ENCODE assay signal across 10 cellular contexts in genomic region chr20:25254986-25255680, GRCh38. TPM values are rescaled to one million over a fixed set of nuclear protein-coding genes. Genes with fewer than 3 reads are reported as not detected.
DNase-seq lines count a peak whose midpoint lies in the region; ATAC-seq and TF ChIP-seq lines count a peak whose summit lies in the region.
"Had no signal": no experiment of that assay in that cellular context is flagged by ENCODE, and none has a peak within 500 bp of the region (broad histone marks: within the 10 kb centered on the region; RNA-seq: fewer than 3 reads in every experiment).

No MANE protein-coding gene starts in this region.

- H3K36me3 ChIP-seq in HCT116 (ENCODE audit: control insufficient read depth in 1 of 2, insufficient read depth in 2 of 2, low read length in 2 of 2) (peaks cover 0 to 4% of the 10 kb centered on the region in 2 experiments; a peak in 1 of 4 replicates), skeletal muscle satellite cell (ENCODE audit: insufficient read depth, low read length) (peaks cover 65% of the 10 kb centered on the region)
- H3K36me3 ChIP-seq in CD4-positive, alpha-beta memory T cell (ENCODE audit: insufficient read depth, low read length), result no peaks in the 10 kb centered on the region

- no peaks in the 10 kb centered on the region for H3K9me3 Mint-ChIP-seq in MCF 10A (ENCODE audit: unreplicated experiment)
- H3K9me3 Mint-ChIP-seq in CD4-positive, alpha-beta memory T cell, result no peaks in the 10 kb centered on the region

- peaks cover 43% of the 10 kb centered on the region for H3K4me1 Mint-ChIP-seq in MCF 10A (ENCODE audit: insufficient read depth, unreplicated experiment)
- peaks cover 13 to 45% (median 27%) of the 10 kb centered on the region in 4 donors for H3K4me1 Mint-ChIP-seq in CD4-positive, alpha-beta memory T cell

- peak; percentile 66 for ATAC-seq in HCT116
- ATAC-seq in HG03439 (IDR thresholded peaks at IDR 0.05; ENCODE audit: unreplicated experiment), result no peak
- ATAC-seq in HG02763 (IDR thresholded peaks at IDR 0.05; ENCODE audit: unreplicated experiment), result no peak
- ATAC-seq: activated CD4-positive, alpha-beta T cell treated with anti-CD3 and anti-CD28 coated beads for 36 hours had no signal

- H3K4me3 ChIP-seq in HCT116 (replicated peaks in 1 of 2; ENCODE audit: low read depth in 1 of 2, low read length in 2 of 2), result no peak overlapping the region
- H3K4me3 ChIP-seq in skeletal muscle satellite cell (ENCODE audit: low read length), result no peak overlapping the region
- H3K4me3 ChIP-seq in CD4-positive, alpha-beta memory T cell (ENCODE audit: low read length in 2 of 2), result no peak overlapping the region

- no peak for TF ChIP-seq CTCF in HCT116 (IDR thresholded peaks at IDR 0.05 in 2 of 3, conservative IDR thresholded peaks at IDR 0.05 in 1 of 3; ENCODE audit: borderline replicate concordance in 1 of 3, insufficient read depth in 1 of 3, low read depth in 2 of 3, low read length in 2 of 3)
- peak; percentile 15 for TF ChIP-seq CTCF in MCF 10A (IDR thresholded peaks at IDR 0.05; ENCODE audit: unreplicated experiment)

- CTCF ChIA-PET in HCT116 (lab: Charles Lee) (no interaction called here), MCF 10A (lab: Yijun Ruan, JAX) (interaction anchor here (0.6 to 2.4 kb wide), 17 partner anchors 9 to 690 kb away, joined by 3 to 14 read pairs (median 5); no protein-coding TSS in a partner anchor)
- CTCF ChIA-PET in CD4-positive, alpha-beta memory T cell (lab: Charles Lee; ENCODE audit: partially characterized antibody), result no interaction called here

- H3K9me2 ChIP-seq in HCT116 (ENCODE audit: insufficient read depth), result no peaks in the 10 kb centered on the region

- POLR2A ChIA-PET in HCT116 (lab: Charles Lee), result interaction anchor here (1.1 kb wide), 1 partner anchor 9 kb away, joined by 3 read pairs; no protein-coding TSS in a partner anchor
- POLR2A ChIA-PET in MCF 10A (lab: Yijun Ruan, JAX), result interaction anchor here (0.6 to 15.4 kb wide), 28 partner anchors 8 to 1122 kb away, joined by 3 to 517 read pairs (median 5); partner anchors contain the start of genes APMAP, ENTPD6, GINS1 and PYGB
- POLR2A ChIA-PET in CD4-positive, alpha-beta memory T cell (lab: Charles Lee; ENCODE audit: partially characterized antibody), result interaction anchor here (0.9 kb wide), 1 partner anchor 198 kb away, joined by 3 read pairs; the partner anchor contains the start of gene ACSS1

- H3K4me1 ChIP-seq in HCT116 (ENCODE audit: control insufficient read depth in 1 of 2, insufficient read depth in 2 of 2, low read length in 2 of 2), result peaks cover 29 to 32% of the 10 kb centered on the region in 2 experiments
- H3K4me1 ChIP-seq in skeletal muscle satellite cell (ENCODE audit: control insufficient read depth, insufficient read depth, low read length), result peaks cover 61% of the 10 kb centered on the region
- peaks cover 10% of the 10 kb centered on the region for H3K4me1 ChIP-seq in CD4-positive, alpha-beta memory T cell (ENCODE audit: insufficient read depth, low read length)

- peaks cover 67% of the 10 kb centered on the region for H3K79me2 ChIP-seq in HCT116 (ENCODE audit: insufficient read depth, low read length)

- H3K9me3 ChIP-seq in HCT116 (ENCODE audit: control insufficient read depth in 1 of 2, insufficient read depth in 1 of 2, low read depth in 1 of 2, low read length in 2 of 2), result no peaks in the 10 kb centered on the region
- no peaks in the 10 kb centered on the region for H3K9me3 ChIP-seq in skeletal muscle satellite cell (replicated peaks; ENCODE audit: low read length)
- no peaks in the 10 kb centered on the region for H3K9me3 ChIP-seq in CD4-positive, alpha-beta memory T cell (ENCODE audit: control insufficient read depth in 1 of 2, low read length in 2 of 2)

- H3K27me3 Mint-ChIP-seq in MCF 10A (ENCODE audit: insufficient read depth, unreplicated experiment), result no peaks in the 10 kb centered on the region
- no peaks in the 10 kb centered on the region for H3K27me3 Mint-ChIP-seq in CD4-positive, alpha-beta memory T cell
- H3K27me3 Mint-ChIP-seq: activated CD4-positive, alpha-beta T cell treated with anti-CD3 and anti-CD28 coated beads for 36 hours had no signal

- no peak for TF ChIP-seq RAD21 in HCT116 (IDR thresholded peaks at IDR 0.05; ENCODE audit: low read depth)

- intact Hi-C loops in HCT116 (cut with micrococcal nuclease) (loop anchor here (10.0 kb wide), 1 partner anchor 50 kb away; no protein-coding TSS in a partner anchor), MCF 10A (cut with micrococcal nuclease) (loop anchor here (5.0 kb wide), 1 partner anchor 142 kb away; no protein-coding TSS in a partner anchor)
- intact Hi-C loops in CD4-positive, alpha-beta memory T cell (cut with micrococcal nuclease), result no loop called here

- DNase-seq in HCT116 (ENCODE audit: low read depth, low spot score), result no peak
- peak; percentile 68 for DNase-seq in MCF 10A (ENCODE audit: unreplicated experiment)
- DNase-seq in kidney tubule cell (ENCODE audit: low spot score), result peak; percentile 73
- no peak for DNase-seq in CD4-positive, alpha-beta memory T cell
- no peak for DNase-seq in NCI-H1436 treated with DMSO at 0.1 percent for 48 hours (lab: John Stamatoyannopoulos, UW)
- DNase-seq: activated CD4-positive, alpha-beta T cell treated with anti-CD3 and anti-CD28 coated beads for 36 hours had no signal

- no peaks in the 10 kb centered on the region for H4K20me1 ChIP-seq in HCT116 (ENCODE audit: insufficient read depth)

- no peak overlapping the region for H2AFZ ChIP-seq in HCT116 (ENCODE audit: low read depth, low read length, poor library complexity, severe bottlenecking)

- RAD21 ChIA-PET in HCT116 (lab: Charles Lee; ENCODE audit: low non-redundant PET in 1 of 2, low total read pairs in 2 of 2, uncharacterized antibody in 2 of 2, unreplicated experiment in 2 of 2), result no interaction called here

- peak overlapping the region; percentile 87 for H3K27ac Mint-ChIP-seq in MCF 10A (ENCODE audit: low read depth, unreplicated experiment)
- peak overlapping the region in 1 of 7 donors; percentile 29 for H3K27ac Mint-ChIP-seq in CD4-positive, alpha-beta memory T cell

- H3K27me3 ChIP-seq in HCT116 (ENCODE audit: insufficient read depth, low read length) (no peaks in the 10 kb centered on the region), skeletal muscle satellite cell (ENCODE audit: control insufficient read depth, insufficient read depth, low read length) (no peaks in the 10 kb centered on the region)
- H3K27me3 ChIP-seq in CD4-positive, alpha-beta memory T cell (ENCODE audit: insufficient read depth, low read length), result no peaks in the 10 kb centered on the region

- peaks cover 87% of the 10 kb centered on the region for H3K36me3 Mint-ChIP-seq in MCF 10A (ENCODE audit: insufficient read depth, unreplicated experiment)
- peaks cover 13 to 19% of the 10 kb centered on the region in 2 donors for H3K36me3 Mint-ChIP-seq in CD4-positive, alpha-beta memory T cell

- TF ChIP-seq POLR2A in HCT116 (IDR thresholded peaks at IDR 0.05; ENCODE audit: borderline replicate concordance, extremely low read depth, insufficient read depth, insufficient read length), result no peak

- H3K9ac ChIP-seq in HCT116 (ENCODE audit: low read length) (no peak overlapping the region), skeletal muscle satellite cell (ENCODE audit: low read depth, low read length) (peak overlapping the region; percentile 25)

- no peak overlapping the region for H3K27ac ChIP-seq in HCT116 (ENCODE audit: low read depth, low read length)
- H3K27ac ChIP-seq in CD4-positive, alpha-beta memory T cell (ENCODE audit: low read depth, low read length), result no peak overlapping the region

- BruUV-seq in HCT116 (replicated peaks; lab: Mats Ljungman, UMichigan) (no TSS peak), MCF 10A (replicated peaks; lab: Mats Ljungman, UMichigan) (no TSS peak)

- no peak overlapping the region for H3K4me2 ChIP-seq in HCT116 (ENCODE audit: low read length)
- peak overlapping the region; percentile 13 for H3K4me2 ChIP-seq in skeletal muscle satellite cell (ENCODE audit: low read length)

- H3K4me3 Mint-ChIP-seq in MCF 10A (ENCODE audit: unreplicated experiment), result peak overlapping the region; percentile 93
- no peak overlapping the region for H3K4me3 Mint-ChIP-seq in CD4-positive, alpha-beta memory T cell
- H3K4me3 Mint-ChIP-seq: activated CD4-positive, alpha-beta T cell treated with anti-CD3 and anti-CD28 coated beads for 36 hours; nephron had no signal

TF ChIP-seq in HCT116, 20 proteins besides CTCF, POLR2A, EP300 and RAD21:
- TF ChIP-seq ATF3 (IDR thresholded peaks at IDR 0.05) (no peak), SRF (IDR thresholded peaks at IDR 0.05; ENCODE audit: low read depth) (no peak), EGR1 (IDR thresholded peaks at IDR 0.05; ENCODE audit: low read depth) (no peak), SP1 (IDR thresholded peaks at IDR 0.05; ENCODE audit: low read depth) (no peak)

RNA-seq across cellular contexts. Expression of gene PYGB, which starts 7.2 kb away (rescaled TPM):
- total RNA-seq in HCT116 (2021; ENCODE audit: unreplicated experiment), result 87.8 TPM
- 108 TPM in 2 replicates for polyA plus RNA-seq in HCT116 (2012)
- total RNA-seq in MCF 10A (2022), result 375 and 435 TPM in 2 replicates
- 414 and 533 TPM in 2 replicates for total RNA-seq in skeletal muscle satellite cell (2012; rRNA removed)
- 10 to 100 TPM; 34.0 to 35.6 TPM for total RNA-seq in CD4-positive, alpha-beta memory T cell
- polyA plus RNA-seq in CD4-positive, alpha-beta memory T cell, result 10 to 100 TPM; 28.3 to 34.3 TPM

RNA-seq across cellular contexts. Expression of gene ENTPD6, which starts 59.6 kb away (rescaled TPM):
- total RNA-seq in HCT116 (2021; ENCODE audit: unreplicated experiment) (89.2 TPM), MCF 10A (2022) (98.0 and 99.5 TPM in 2 replicates)
- 85.5 and 101 TPM in 2 replicates for polyA plus RNA-seq in HCT116 (2012)
- 75.4 and 76.6 TPM in 2 replicates for total RNA-seq in skeletal muscle satellite cell (2012; rRNA removed)
- 10 to 100 TPM; 90.2 to 94.3 TPM for total RNA-seq in CD4-positive, alpha-beta memory T cell
- polyA plus RNA-seq in CD4-positive, alpha-beta memory T cell, result 10 to 100 TPM; 42.1 to 45.8 TPM

Comparison
In these comparisons a context has a peak if more than half of its experiments do, and no peak if none do; other contexts are left out.
1. DNase-seq: peak in MCF 10A (single experiment) and kidney tubule cell (single experiment); none in HCT116 (single experiment), CD4-positive, alpha-beta memory T cell (0 of 5) and NCI-H1436 treated with DMSO at 0.1 percent for 48 hours (single experiment).